ENCODE assay signal across 36 cellular contexts in genomic region chr7:28524978-28525377, GRCh38.
"Had no signal": no experiment of that assay in that cellular context is flagged by ENCODE, and none has a peak within 500 bp of the region (broad histone marks: within the 10 kb centered on the region; RNA-seq: fewer than 3 reads in every experiment).

No MANE protein-coding gene starts in this region.

- H3K4me1 Mint-ChIP-seq: activated naive CD4-positive, alpha-beta T cell treated with anti-CD3 and anti-CD28 coated beads, Interleukin-2, amount 10 ng/mL, durations not matched to agents 7 days and 5 days; activated naive CD4-positive, alpha-beta T cell treated with anti-CD3 and anti-CD28 coated beads, Interleukin-2, amount 50 U/mL, for 24 hours; activated naive CD8-positive, alpha-beta T cell treated with anti-CD3 and anti-CD28 coated beads, Interleukin-2, amount 50 U/mL, for 24 hours; activated T-helper 17 cell treated with anti-CD3 and anti-CD28 coated beads, Interleukin-2, amount 50 U/mL, for 72 hours; central memory CD8-positive, alpha-beta T cell had no signal

- H3K4me1 ChIP-seq: adrenal gland, ascending aorta, body of pancreas had no signal

- H3K27ac Mint-ChIP-seq: activated naive CD4-positive, alpha-beta T cell treated with anti-CD3 and anti-CD28 coated beads for 36 hours; activated naive CD4-positive, alpha-beta T cell treated with anti-CD3 and anti-CD28 coated beads, Interleukin-2, amount 10 ng/mL, durations not matched to agents 7 days and 5 days; activated naive CD4-positive, alpha-beta T cell treated with anti-CD3 and anti-CD28 coated beads, Interleukin-2, amount 50 U/mL, for 24 hours; activated naive CD4-positive, alpha-beta T cell treated with anti-CD3 and anti-CD28 coated beads, Interleukin-2, amount 50 U/mL, for 72 hours; activated naive CD8-positive, alpha-beta T cell; activated naive CD8-positive, alpha-beta T cell treated with anti-CD3 and anti-CD28 coated beads for 36 hours; activated naive CD8-positive, alpha-beta T cell treated with anti-CD3 and anti-CD28 coated beads, Interleukin-2, amount 10 ng/mL, durations not matched to agents 7 days and 5 days; activated naive CD8-positive, alpha-beta T cell treated with anti-CD3 and anti-CD28 coated beads, Interleukin-2, amount 50 U/mL, for 24 hours; activated T-cell treated with anti-CD3 and anti-CD28 coated beads, Interleukin-2, amount 50 U/mL, for 24 hours; activated T-helper 1 cell treated with anti-CD3 and anti-CD28 coated beads, Interleukin-12 subunit alpha, Interleukin-12 subunit beta, Interleukin-2, Interleukin-4 antibody, amounts not matched to agents 30 ng/mL and 10 ng/mL and 1 ng/mL, durations not matched to agents 14 hours and 24 hours and 36 hours; activated T-helper 17 cell treated with anti-CD3 and anti-CD28 coated beads, Interleukin-2, amount 50 U/mL, for 72 hours; activated T-helper 2 cell treated with anti-CD3 and anti-CD28 coated beads, Interferon-gamma antibody, Interleukin-2, Interleukin-4, amounts not matched to agents 10 μg/mL and 5 μg/mL and 100 μg/mL, durations not matched to agents 14 hours and 24 hours and 36 hours; brain had no signal

- ATAC-seq: activated naive CD4-positive, alpha-beta T cell treated with anti-CD3 and anti-CD28 coated beads, Interleukin-2, amount 50 U/mL, for 72 hours; activated naive CD8-positive, alpha-beta T cell treated with anti-CD3 and anti-CD28 coated beads, Interleukin-2, amount 50 U/mL, for 24 hours; activated T-cell treated with anti-CD3 and anti-CD28 coated beads, Interleukin-2, amount 50 U/mL, for 4 hours; activated T-helper 17 cell treated with anti-CD3 and anti-CD28 coated beads, Interleukin-2, amount 50 U/mL, for 72 hours; body of pancreas had no signal

- H3K27me3 ChIP-seq: adrenal gland, ascending aorta, body of pancreas, brain microvascular endothelial cell, breast epithelium, cardiac muscle cell had no signal

- H3K9me3 ChIP-seq: adrenal gland, ascending aorta, body of pancreas, breast epithelium had no signal

- H3K9me3 Mint-ChIP-seq: activated naive CD4-positive, alpha-beta T cell treated with anti-CD3 and anti-CD28 coated beads for 36 hours; activated naive CD4-positive, alpha-beta T cell treated with anti-CD3 and anti-CD28 coated beads, Interleukin-2, amount 10 ng/mL, durations not matched to agents 7 days and 5 days; activated naive CD4-positive, alpha-beta T cell treated with anti-CD3 and anti-CD28 coated beads, Interleukin-2, amount 50 U/mL, for 24 hours; activated naive CD4-positive, alpha-beta T cell treated with anti-CD3 and anti-CD28 coated beads, Interleukin-2, amount 50 U/mL, for 72 hours; activated naive CD8-positive, alpha-beta T cell treated with anti-CD3 and anti-CD28 coated beads for 36 hours; activated naive CD8-positive, alpha-beta T cell treated with anti-CD3 and anti-CD28 coated beads, Interleukin-2, amount 10 ng/mL, durations not matched to agents 7 days and 5 days; activated naive CD8-positive, alpha-beta T cell treated with anti-CD3 and anti-CD28 coated beads, Interleukin-2, amount 50 U/mL, for 24 hours; activated T-cell treated with anti-CD3 and anti-CD28 coated beads, Interleukin-2, amount 50 U/mL, for 24 hours; activated T-cell treated with anti-CD3 and anti-CD28 coated beads, Interleukin-2, amount 50 U/mL, for 4 hours; activated T-helper 1 cell treated with anti-CD3 and anti-CD28 coated beads, Interleukin-12 subunit alpha, Interleukin-12 subunit beta, Interleukin-2, Interleukin-4 antibody, amounts not matched to agents 30 ng/mL and 10 ng/mL and 1 ng/mL, durations not matched to agents 14 hours and 24 hours and 36 hours; activated T-helper 17 cell treated with anti-CD3 and anti-CD28 coated beads, Interleukin-2, amount 50 U/mL, for 72 hours; activated T-helper 2 cell treated with anti-CD3 and anti-CD28 coated beads, Interferon-gamma antibody, Interleukin-2, Interleukin-4, amounts not matched to agents 10 μg/mL and 5 μg/mL and 100 μg/mL, durations not matched to agents 14 hours and 24 hours and 36 hours; brain; central memory CD8-positive, alpha-beta T cell had no signal

- H3K4me3 Mint-ChIP-seq: activated naive CD4-positive, alpha-beta T cell treated with anti-CD3 and anti-CD28 coated beads for 36 hours; activated naive CD4-positive, alpha-beta T cell treated with anti-CD3 and anti-CD28 coated beads, Interleukin-2, amount 10 ng/mL, durations not matched to agents 7 days and 5 days; activated naive CD4-positive, alpha-beta T cell treated with anti-CD3 and anti-CD28 coated beads, Interleukin-2, amount 50 U/mL, for 24 hours; activated naive CD8-positive, alpha-beta T cell; activated naive CD8-positive, alpha-beta T cell treated with anti-CD3 and anti-CD28 coated beads for 36 hours; activated naive CD8-positive, alpha-beta T cell treated with anti-CD3 and anti-CD28 coated beads, Interleukin-2, amount 10 ng/mL, durations not matched to agents 7 days and 5 days; activated naive CD8-positive, alpha-beta T cell treated with anti-CD3 and anti-CD28 coated beads, Interleukin-2, amount 50 U/mL, for 24 hours; activated T-cell treated with anti-CD3 and anti-CD28 coated beads, Interleukin-2, amount 50 U/mL, for 24 hours; activated T-cell treated with anti-CD3 and anti-CD28 coated beads, Interleukin-2, amount 50 U/mL, for 4 hours; activated T-helper 1 cell treated with anti-CD3 and anti-CD28 coated beads, Interleukin-12 subunit alpha, Interleukin-12 subunit beta, Interleukin-2, Interleukin-4 antibody, amounts not matched to agents 30 ng/mL and 10 ng/mL and 1 ng/mL, durations not matched to agents 14 hours and 24 hours and 36 hours; activated T-helper 17 cell treated with anti-CD3 and anti-CD28 coated beads, Interleukin-2, amount 50 U/mL, for 72 hours; brain; central memory CD8-positive, alpha-beta T cell had no signal

- H3K4me3 ChIP-seq: adrenal gland, ascending aorta, body of pancreas, breast epithelium, cardiac muscle cell had no signal

- H3K36me3 ChIP-seq: adrenal gland, ascending aorta, brain microvascular endothelial cell, breast epithelium, cardiac muscle cell had no signal

- H3K36me3 Mint-ChIP-seq: activated naive CD4-positive, alpha-beta T cell treated with anti-CD3 and anti-CD28 coated beads, Interleukin-2, amount 10 ng/mL, durations not matched to agents 7 days and 5 days; activated naive CD4-positive, alpha-beta T cell treated with anti-CD3 and anti-CD28 coated beads, Interleukin-2, amount 50 U/mL, for 24 hours; activated naive CD4-positive, alpha-beta T cell treated with anti-CD3 and anti-CD28 coated beads, Interleukin-2, amount 50 U/mL, for 72 hours; activated naive CD8-positive, alpha-beta T cell; activated naive CD8-positive, alpha-beta T cell treated with anti-CD3 and anti-CD28 coated beads for 36 hours; activated naive CD8-positive, alpha-beta T cell treated with anti-CD3 and anti-CD28 coated beads, Interleukin-2, amount 10 ng/mL, durations not matched to agents 7 days and 5 days had no signal

- H3K27me3 Mint-ChIP-seq: activated T-helper 17 cell treated with anti-CD3 and anti-CD28 coated beads, Interleukin-2, amount 50 U/mL, for 72 hours; brain had no signal

- H3K27ac ChIP-seq: adrenal gland, ascending aorta, body of pancreas, brain microvascular endothelial cell, breast epithelium, cardiac muscle cell had no signal

- DNase-seq: activated effector memory CD4-positive, alpha-beta T cell treated with anti-CD3 and anti-CD28 coated beads, Interleukin-2, amount 50 U/mL, for 16 hours; activated effector memory CD4-positive, alpha-beta T cell treated with Interleukin-2 at 50 U/mL for 16 hours; activated gamma-delta T cell; activated gamma-delta T cell treated with Interleukin-2 at 50 U/mL for 16 hours; activated naive CD4-positive, alpha-beta T cell; activated naive CD4-positive, alpha-beta T cell treated with anti-CD3 and anti-CD28 coated beads for 36 hours; activated naive CD4-positive, alpha-beta T cell treated with anti-CD3 and anti-CD28 coated beads, Interleukin-2, amount 10 ng/mL, durations not matched to agents 7 days and 5 days; activated naive CD4-positive, alpha-beta T cell treated with anti-CD3 and anti-CD28 coated beads, Interleukin-2, amount 50 U/mL, for 16 hours; activated naive CD4-positive, alpha-beta T cell treated with Interleukin-2 at 50 U/mL for 16 hours; activated naive CD8-positive, alpha-beta T cell treated with anti-CD3 and anti-CD28 coated beads for 36 hours; activated naive CD8-positive, alpha-beta T cell treated with anti-CD3 and anti-CD28 coated beads, Interleukin-2, amount 10 ng/mL, durations not matched to agents 7 days and 5 days; activated naive CD8-positive, alpha-beta T cell treated with anti-CD3 and anti-CD28 coated beads, Interleukin-2, amount 50 U/mL, for 24 hours; activated T-cell treated with anti-CD3 and anti-CD28 coated beads, Interleukin-2, amount 50 U/mL, for 24 hours; activated T-cell treated with anti-CD3 and anti-CD28 coated beads, Interleukin-2, amount 50 U/mL, for 4 hours; activated T-cell treated with anti-CD3 and anti-CD28 coated beads, Interleukin-2, amount 50 U/mL, for 48 hours; adrenal gland; amniotic stem cell; amygdala; anterior cingulate cortex; aorta; body of pancreas; brain microvascular endothelial cell; caudate nucleus; central memory CD4-positive, alpha-beta T cell; cerebellar nuclear complex had no signal
